Comparison of ENCODE assay signal across 8 cellular contexts in genomic region chr2:44358498-44358897, GRCh38. TPM values are rescaled to one million over a fixed set of nuclear protein-coding genes. Genes with fewer than 3 reads are reported as not detected.
DNase-seq lines count a peak whose midpoint lies in the region; ATAC-seq and TF ChIP-seq lines count a peak whose summit lies in the region.

No MANE protein-coding gene starts in this region.

- H3K4me3 ChIP-seq in NB4 (ENCODE audit: low read depth, low read length) (no peak overlapping the region), lung (no peak overlapping the region), vagina (no peak overlapping the region), esophagus muscularis mucosa (no peak overlapping the region)

- TF ChIP-seq POLR2A in NB4 (IDR thresholded peaks at IDR 0.05; ENCODE audit: extremely low read depth, insufficient read length), result no peak
- no peak for TF ChIP-seq POLR2A in vagina (IDR thresholded peaks at IDR 0.05)
- no peak for TF ChIP-seq POLR2A in esophagus muscularis mucosa (IDR thresholded peaks at IDR 0.05; ENCODE audit: low read depth)

- no peak for TF ChIP-seq EP300 in esophagus muscularis mucosa (IDR thresholded peaks at IDR 0.05)

- peak; percentile 58 for DNase-seq in activated CD4-positive, alpha-beta T cell treated with anti-CD3 and anti-CD28 coated beads for 48 hours
- DNase-seq in activated CD4-positive, alpha-beta T cell treated with anti-CD3 and anti-CD28 coated beads, Interleukin-2, amount 10 ng/mL, durations not matched to agents 7 days and 5 days, result no peak
- DNase-seq in NB4 (ENCODE audit: low read depth) (peak; percentile 46), lung (ENCODE audit: low spot score) (peak; percentile 84), AML-193 (lab: John Stamatoyannopoulos, UW) (no peak), vagina (ENCODE audit: extremely low spot score in 2 of 2) (no peak), esophagus muscularis mucosa (ENCODE audit: extremely low spot score) (no peak)
- peak; percentile 62 for DNase-seq in activated CD8-positive, alpha-beta memory T cell treated with anti-CD3 and anti-CD28 coated beads, Interleukin-2, amount 50 U/mL, for 48 hours

- peaks cover 29% of the 10 kb centered on the region for H3K4me1 Mint-ChIP-seq in activated CD4-positive, alpha-beta T cell treated with anti-CD3 and anti-CD28 coated beads, Interleukin-2, amount 10 ng/mL, durations not matched to agents 7 days and 5 days

- no peaks in the 10 kb centered on the region for H3K36me3 ChIP-seq in lung (ENCODE audit: control insufficient read depth in 2 of 2, insufficient read depth in 2 of 2, low read length in 2 of 2)
- H3K36me3 ChIP-seq in vagina, result no peaks in the 10 kb centered on the region
- peaks cover 0 to 5% (median 1%) of the 10 kb centered on the region in 4 donors for H3K36me3 ChIP-seq in esophagus muscularis mucosa

- H3K9me3 ChIP-seq in lung (ENCODE audit: control insufficient read depth in 2 of 2, insufficient read depth in 1 of 2, low read length in 1 of 2) (no peaks in the 10 kb centered on the region), vagina (no peaks in the 10 kb centered on the region), esophagus muscularis mucosa (no peaks in the 10 kb centered on the region)

- ATAC-seq in lung (ENCODE audit: insufficient read depth, low FRiP score), result no peak

- whole genome bisulfite sequencing in lung, 2 donors, result 41 to 55% methylated on average over 3 of the region's 3 CpGs
- WGBS in esophagus muscularis mucosa, result 65% methylated on average over 3 of the region's 3 CpGs

- H3K4me3 Mint-ChIP-seq in activated CD4-positive, alpha-beta T cell treated with anti-CD3 and anti-CD28 coated beads, Interleukin-2, amount 10 ng/mL, durations not matched to agents 7 days and 5 days, result no peak overlapping the region

- H3K27me3 ChIP-seq in lung (ENCODE audit: control insufficient read depth, insufficient read depth), result no peaks in the 10 kb centered on the region
- no peaks in the 10 kb centered on the region for H3K27me3 ChIP-seq in vagina
- H3K27me3 ChIP-seq in esophagus muscularis mucosa, result no peaks in the 10 kb centered on the region

- intact Hi-C loops in vagina (cut with DNase I), result no loop called here
- intact Hi-C loops in esophagus muscularis mucosa (cut with DNase I), result no loop called here

- no peak for TF ChIP-seq CTCF in NB4 (IDR thresholded peaks at IDR 0.05; ENCODE audit: low read depth, low read length)
- no peak for TF ChIP-seq CTCF in lung (IDR thresholded peaks at IDR 0.05; ENCODE audit: control extremely low read depth, extremely low read depth)
- no peak for TF ChIP-seq CTCF in vagina (IDR thresholded peaks at IDR 0.05)
- TF ChIP-seq CTCF in esophagus muscularis mucosa (IDR thresholded peaks at IDR 0.05), result no peak

- peaks cover 6% of the 10 kb centered on the region for H3K36me3 Mint-ChIP-seq in activated CD4-positive, alpha-beta T cell treated with anti-CD3 and anti-CD28 coated beads, Interleukin-2, amount 10 ng/mL, durations not matched to agents 7 days and 5 days (ENCODE audit: low read depth)

- peaks cover 2 to 14% of the 10 kb centered on the region in 2 donors for H3K4me1 ChIP-seq in lung (ENCODE audit: control insufficient read depth in 2 of 2, insufficient read depth in 2 of 2, low read length in 2 of 2)
- peaks cover 35% of the 10 kb centered on the region for H3K4me1 ChIP-seq in vagina
- peaks cover 33 to 53% (median 47%) of the 10 kb centered on the region in 4 donors for H3K4me1 ChIP-seq in esophagus muscularis mucosa

- no peak overlapping the region for H3K27ac ChIP-seq in lung (ENCODE audit: low read depth in 1 of 2, low read length in 1 of 2)
- no peak overlapping the region for H3K27ac ChIP-seq in vagina
- no peak overlapping the region for H3K27ac ChIP-seq in esophagus muscularis mucosa (replicated peaks in 1 of 4)

- no peaks in the 10 kb centered on the region for H3K9me3 Mint-ChIP-seq in activated CD4-positive, alpha-beta T cell treated with anti-CD3 and anti-CD28 coated beads, Interleukin-2, amount 10 ng/mL, durations not matched to agents 7 days and 5 days

- H3K27ac Mint-ChIP-seq in activated CD4-positive, alpha-beta T cell treated with anti-CD3 and anti-CD28 coated beads, Interleukin-2, amount 10 ng/mL, durations not matched to agents 7 days and 5 days, result no peak overlapping the region

- CTCF ChIA-PET in activated CD4-positive, alpha-beta T cell treated with anti-CD3 and anti-CD28 coated beads, Interleukin-2, amount 10 ng/mL, durations not matched to agents 7 days and 5 days (lab: Charles Lee), result interaction anchor here (1.3 kb wide), 1 partner anchor 18 kb away, joined by 3 read pairs; no protein-coding TSS in a partner anchor

- H3K27me3 Mint-ChIP-seq in activated CD4-positive, alpha-beta T cell treated with anti-CD3 and anti-CD28 coated beads, Interleukin-2, amount 10 ng/mL, durations not matched to agents 7 days and 5 days, result no peaks in the 10 kb centered on the region

- POLR2A ChIA-PET in activated CD4-positive, alpha-beta T cell treated with anti-CD3 and anti-CD28 coated beads, Interleukin-2, amount 10 ng/mL, durations not matched to agents 7 days and 5 days (lab: Charles Lee), result no interaction called here

RNA-seq across cellular contexts. Expression of gene PREPL, which starts 2.8 kb away (rescaled TPM):
- 10 to 100 TPM; 21.3 to 23.7 TPM for total RNA-seq in activated CD4-positive, alpha-beta T cell treated with anti-CD3 and anti-CD28 coated beads, Interleukin-2, amount 10 ng/mL, durations not matched to agents 7 days and 5 days
- 100 to 1,000 TPM in 1 of 2 donors, 10 to 100 TPM in 1; 40.7 to 101 TPM for total RNA-seq in lung
- 10 to 100 TPM in 1 of 2 donors, 1 to 10 TPM in 1; 8.3 to 16.1 TPM for polyA plus RNA-seq in lung
- 38.3 TPM for total RNA-seq in vagina
- 10 to 100 TPM; 33.6 to 38.6 (median 35.3) TPM for total RNA-seq in esophagus muscularis mucosa

RNA-seq across cellular contexts. Expression of gene CAMKMT, which starts 3.2 kb away (rescaled TPM):
- 10 to 100 TPM; 12.1 to 13.7 TPM for total RNA-seq in activated CD4-positive, alpha-beta T cell treated with anti-CD3 and anti-CD28 coated beads, Interleukin-2, amount 10 ng/mL, durations not matched to agents 7 days and 5 days
- total RNA-seq in lung (10 to 100 TPM; 10.6 to 19.7 TPM), vagina (21.1 TPM), esophagus muscularis mucosa (1 to 10 TPM; 5.8 to 8.3 (median 6.9) TPM)
- 1 to 10 TPM; 3.6 to 6.3 TPM for polyA plus RNA-seq in lung

Comparison
In these comparisons a context has a peak if more than half of its experiments do, and no peak if none do; other contexts are left out.
1. DNase-seq: peak in activated CD4-positive, alpha-beta T cell treated with anti-CD3 and anti-CD28 coated beads for 48 hours (single experiment), NB4 (single experiment), activated CD8-positive, alpha-beta memory T cell treated with anti-CD3 and anti-CD28 coated beads, Interleukin-2, amount 50 U/mL, for 48 hours (single experiment) and lung (single experiment); none in activated CD4-positive, alpha-beta T cell treated with anti-CD3 and anti-CD28 coated beads, Interleukin-2, amount 10 ng/mL, durations not matched to agents 7 days and 5 days (single experiment), AML-193 (0 of 2), vagina (0 of 2) and esophagus muscularis mucosa (single experiment).